In the genomic region with DNA sequence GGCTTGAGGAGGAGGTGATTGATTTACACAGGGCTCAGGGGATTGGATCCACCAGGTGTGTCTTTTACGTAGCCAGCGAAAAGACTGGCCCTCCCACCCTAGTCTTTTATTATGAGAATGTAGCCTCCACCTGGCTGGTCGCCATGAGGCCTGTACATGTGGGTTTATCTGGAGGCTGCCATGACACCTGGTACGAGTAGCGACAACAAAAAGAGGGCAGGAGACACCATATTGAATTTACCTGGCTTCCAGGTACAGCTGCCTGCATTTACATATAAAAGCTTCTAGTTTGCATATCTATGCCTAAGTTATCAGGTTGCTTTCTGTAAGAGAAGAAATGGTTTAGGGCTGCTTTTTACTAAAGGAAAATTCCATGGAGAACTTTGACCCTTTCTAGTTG, we compare ENCODE assay signal across 26 cellular contexts.
"Had no signal": no experiment of that assay in that cellular context is flagged by ENCODE, and none has a peak within 500 bp of the region (broad histone marks: within the 10 kb centered on the region; RNA-seq: fewer than 3 reads in every experiment).

No MANE protein-coding gene starts in this region.

- H3K9me3 ChIP-seq: body of pancreas, breast epithelium, SJCRH30 had no signal

- H3K27me3 ChIP-seq: adrenal gland, body of pancreas, breast epithelium, SJCRH30 had no signal

- H3K4me3 ChIP-seq: adrenal gland, body of pancreas, breast epithelium, SJCRH30, SK-N-MC had no signal

- H3K4me2 ChIP-seq: KMS-11 had no signal

- H3K4me1 ChIP-seq: adrenal gland, body of pancreas, breast epithelium, SJCRH30 had no signal

- H3K36me3 ChIP-seq: adrenal gland, SJCRH30, WERI-Rb-1 had no signal

- H3K9ac ChIP-seq: KMS-11 had no signal

- FAIRE-seq: astrocyte had no signal

- H3K4me1 Mint-ChIP-seq: activated CD4-positive, alpha-beta T cell treated with anti-CD3 and anti-CD28 coated beads, Interleukin-2, amount 10 ng/mL, durations not matched to agents 7 days and 5 days had no signal

- DNase-seq: activated CD4-positive, alpha-beta T cell treated with anti-CD3 and anti-CD28 coated beads, Interleukin-2, amount 10 ng/mL, durations not matched to agents 7 days and 5 days; activated CD4-positive, alpha-beta T cell treated with anti-CD3 and anti-CD28 coated beads, Interleukin-2, amount 50 U/mL, for 48 hours; activated CD8-positive, alpha-beta T cell treated with anti-CD3 and anti-CD28 coated beads, Interleukin-2, amount 10 ng/mL, durations not matched to agents 7 days and 5 days; activated gamma-delta T cell treated with Interleukin-2 at 50 U/mL for 16 hours; activated naive CD4-positive, alpha-beta T cell treated with anti-CD3 and anti-CD28 coated beads for 36 hours; activated T-cell treated with anti-CD3 and anti-CD28 coated beads for 4 hours; activated T-cell treated with anti-CD3 and anti-CD28 coated beads, Interleukin-2, amount 50 U/mL, for 4 hours; adrenal gland; body of pancreas; NCI-H1105; NCI-H1417 treated with DMSO at 0.1 percent for 48 hours; NCI-H187 treated with DMSO at 0.1 percent for 48 hours; NCI-H2081 treated with DMSO at 0.1 percent for 48 hours; NCI-H226; NCI-H446 treated with DMSO at 0.1 percent for 48 hours; NCI-H524; SHP77; SJCRH30; T1000; WERI-Rb-1 had no signal

- H3K27ac ChIP-seq: adrenal gland, body of pancreas, breast epithelium, KMS-11, SJCRH30, SK-N-MC, WERI-Rb-1 had no signal

- H3K27ac Mint-ChIP-seq: activated CD4-positive, alpha-beta T cell treated with anti-CD3 and anti-CD28 coated beads, Interleukin-2, amount 10 ng/mL, durations not matched to agents 7 days and 5 days; activated CD8-positive, alpha-beta T cell treated with anti-CD3 and anti-CD28 coated beads, Interleukin-2, amount 10 ng/mL, durations not matched to agents 7 days and 5 days; activated naive CD4-positive, alpha-beta T cell treated with anti-CD3 and anti-CD28 coated beads for 36 hours; activated naive CD4-positive, alpha-beta T cell treated with anti-CD3 and anti-CD28 coated beads, Interleukin-2, amount 50 U/mL, for 72 hours; activated T-helper 1 cell treated with anti-CD3 and anti-CD28 coated beads, Interleukin-12 subunit alpha, Interleukin-12 subunit beta, Interleukin-2, Interleukin-4 antibody, amounts not matched to agents 30 ng/mL and 10 ng/mL and 1 ng/mL, durations not matched to agents 14 hours and 24 hours and 36 hours had no signal

- H3K27me3 Mint-ChIP-seq: activated CD4-positive, alpha-beta T cell treated with anti-CD3 and anti-CD28 coated beads, Interleukin-2, amount 10 ng/mL, durations not matched to agents 7 days and 5 days had no signal

- H3K36me3 Mint-ChIP-seq: activated naive CD4-positive, alpha-beta T cell treated with anti-CD3 and anti-CD28 coated beads, Interleukin-2, amount 50 U/mL, for 72 hours had no signal

- H3K4me3 Mint-ChIP-seq: activated CD4-positive, alpha-beta T cell treated with anti-CD3 and anti-CD28 coated beads, Interleukin-2, amount 10 ng/mL, durations not matched to agents 7 days and 5 days; activated CD8-positive, alpha-beta T cell treated with anti-CD3 and anti-CD28 coated beads, Interleukin-2, amount 10 ng/mL, durations not matched to agents 7 days and 5 days; activated naive CD4-positive, alpha-beta T cell treated with anti-CD3 and anti-CD28 coated beads for 36 hours; activated T-cell treated with anti-CD3 and anti-CD28 coated beads, Interleukin-2, amount 50 U/mL, for 4 hours; activated T-helper 1 cell treated with anti-CD3 and anti-CD28 coated beads, Interleukin-12 subunit alpha, Interleukin-12 subunit beta, Interleukin-2, Interleukin-4 antibody, amounts not matched to agents 30 ng/mL and 10 ng/mL and 1 ng/mL, durations not matched to agents 14 hours and 24 hours and 36 hours had no signal

- H3K9me3 Mint-ChIP-seq: activated CD4-positive, alpha-beta T cell treated with anti-CD3 and anti-CD28 coated beads, Interleukin-2, amount 10 ng/mL, durations not matched to agents 7 days and 5 days; activated naive CD4-positive, alpha-beta T cell treated with anti-CD3 and anti-CD28 coated beads for 36 hours; activated T-helper 1 cell treated with anti-CD3 and anti-CD28 coated beads, Interleukin-12 subunit alpha, Interleukin-12 subunit beta, Interleukin-2, Interleukin-4 antibody, amounts not matched to agents 30 ng/mL and 10 ng/mL and 1 ng/mL, durations not matched to agents 14 hours and 24 hours and 36 hours had no signal
